In genomic region chr15:48084759-48085420, GRCh38 we compare ENCODE assay signal across 9 cellular contexts. TPM values are rescaled to one million over a fixed set of nuclear protein-coding genes. Genes with fewer than 3 reads are reported as not detected.
A peak's percentile ranks its signal among the peaks of the same experiment; 100 is the strongest.
DNase-seq lines count a peak whose midpoint lies in the region; ATAC-seq and TF ChIP-seq lines count a peak whose summit lies in the region.
"Had no signal": no experiment of that assay in that cellular context is flagged by ENCODE, and none has a peak within 500 bp of the region (broad histone marks: within the 10 kb centered on the region; RNA-seq: fewer than 3 reads in every experiment).

No MANE protein-coding gene starts in this region.

- in situ Hi-C loops in T47D (cut with HindIII; ENCODE audit: low pct_unique_long_range_greater_than_20kb, low sequenced_read_pairs), result no loop called here

- no peaks in the 10 kb centered on the region for H3K36me3 Mint-ChIP-seq in activated CD4-positive, alpha-beta T cell treated with anti-CD3 and anti-CD28 coated beads for 36 hours (ENCODE audit: low read depth)
- H3K36me3 Mint-ChIP-seq in osteocyte (ENCODE audit: unreplicated experiment), result no peaks in the 10 kb centered on the region

- TF ChIP-seq CTCF in osteocyte (IDR thresholded peaks at IDR 0.05), result peak; percentile 56
- peak in 2 of 7 experiments; percentile 8 to 10 for TF ChIP-seq CTCF in stomach (IDR thresholded peaks at IDR 0.05)

- H3K27me3 ChIP-seq in stomach, result no peaks in the 10 kb centered on the region

- H3K4me1 ChIP-seq in stomach, result peaks cover 0 to 10% (median 2%) of the 10 kb centered on the region in 4 donors

- CTCF ChIA-PET in activated CD4-positive, alpha-beta T cell treated with anti-CD3 and anti-CD28 coated beads for 36 hours (lab: Charles Lee), result interaction anchor here (0.6 to 0.9 kb wide), 3 partner anchors 12 to 711 kb away, joined by 3 read pairs; no protein-coding TSS in a partner anchor

- peak; percentile 5 for DNase-seq in activated CD4-positive, alpha-beta T cell treated with anti-CD3 and anti-CD28 coated beads for 36 hours
- no peak for DNase-seq in activated CD4-positive, alpha-beta T cell treated with anti-CD3 and anti-CD28 coated beads, Interleukin-2, amount 50 U/mL, for 48 hours
- DNase-seq in NCI-H146 (lab: John Stamatoyannopoulos, UW), result peak; percentile 36
- peak; percentile 34 to 59 for DNase-seq in T47D (ENCODE audit: low read depth in 1 of 2, low spot score in 1 of 2)
- no peak for DNase-seq in osteocyte (ENCODE audit: extremely low spot score, unreplicated experiment)
- no peak for DNase-seq in stomach
- DNase-seq in activated CD4-positive, CD25-positive, alpha-beta regulatory T cell treated with anti-CD3 and anti-CD28 coated beads, Interleukin-2, amount 50 U/mL, for 72 hours, result no peak

- H3K9me3 ChIP-seq in stomach, result no peaks in the 10 kb centered on the region

- no peak overlapping the region for H3K4me3 ChIP-seq in stomach

- no peak for TF ChIP-seq POLR2A in stomach (IDR thresholded peaks at IDR 0.05)

- POLR2A ChIA-PET in activated CD4-positive, alpha-beta T cell treated with anti-CD3 and anti-CD28 coated beads for 36 hours (lab: Charles Lee), result no interaction called here

- H3K4me1 Mint-ChIP-seq in activated CD4-positive, alpha-beta T cell treated with anti-CD3 and anti-CD28 coated beads for 36 hours, result no peaks in the 10 kb centered on the region
- H3K4me1 Mint-ChIP-seq in osteocyte (ENCODE audit: unreplicated experiment), result no peaks in the 10 kb centered on the region

- no peak for ATAC-seq in activated CD4-positive, alpha-beta T cell treated with anti-CD3 and anti-CD28 coated beads for 36 hours
- no peak for ATAC-seq in HG03108 (IDR thresholded peaks at IDR 0.05; ENCODE audit: unreplicated experiment)

- 4 to 37% (median 10%) methylated on average over 1 of the region's 1 CpG for WGBS in stomach, 5 donors

- no peaks in the 10 kb centered on the region for H3K36me3 ChIP-seq in stomach

- no peak overlapping the region for H3K27ac Mint-ChIP-seq in activated CD4-positive, alpha-beta T cell treated with anti-CD3 and anti-CD28 coated beads for 36 hours
- no peak overlapping the region for H3K27ac Mint-ChIP-seq in osteocyte (ENCODE audit: unreplicated experiment)

- H3K27ac ChIP-seq in stomach, result no peak overlapping the region

- TF ChIP-seq EP300 in stomach (IDR thresholded peaks at IDR 0.05), result no peak

- H3K9me3 Mint-ChIP-seq in activated CD4-positive, alpha-beta T cell treated with anti-CD3 and anti-CD28 coated beads for 36 hours (ENCODE audit: low read depth), result no peaks in the 10 kb centered on the region
- no peaks in the 10 kb centered on the region for H3K9me3 Mint-ChIP-seq in osteocyte (ENCODE audit: unreplicated experiment)

- H3K27me3 Mint-ChIP-seq in activated CD4-positive, alpha-beta T cell treated with anti-CD3 and anti-CD28 coated beads for 36 hours, result peaks cover 4% of the 10 kb centered on the region
- peaks cover 26% of the 10 kb centered on the region for H3K27me3 Mint-ChIP-seq in osteocyte (ENCODE audit: unreplicated experiment)

- intact Hi-C loops in activated CD4-positive, alpha-beta T cell treated with anti-CD3 and anti-CD28 coated beads for 36 hours (cut with DNase I, micrococcal nuclease), result no loop called here
- intact Hi-C loops in stomach (cut with DNase I; ENCODE audit: low total_unique reads), result no loop called here

- H3K4me3 Mint-ChIP-seq in activated CD4-positive, alpha-beta T cell treated with anti-CD3 and anti-CD28 coated beads for 36 hours, result no peak overlapping the region
- H3K4me3 Mint-ChIP-seq in osteocyte (ENCODE audit: unreplicated experiment), result no peak overlapping the region

RNA-seq across cellular contexts. Expression of gene SLC24A5, which starts 35.9 kb away (rescaled TPM):
- not detected for total RNA-seq in activated CD4-positive, alpha-beta T cell treated with anti-CD3 and anti-CD28 coated beads for 36 hours
- total RNA-seq in osteocyte, result not detected in 2 replicates
- not detected for total RNA-seq in stomach
- polyA plus RNA-seq in stomach, result under 1 TPM in 1 of 3 donors, not detected in 2; 0.13 TPM
- total RNA-seq: activated CD8-positive, alpha-beta memory T cell treated with anti-CD3 and anti-CD28 coated beads for 36 hours had no signal

Comparison
In these comparisons a context has a peak if more than half of its experiments do, and no peak if none do; other contexts are left out.
1. DNase-seq: peak in activated CD4-positive, alpha-beta T cell treated with anti-CD3 and anti-CD28 coated beads for 36 hours (single experiment), NCI-H146 (single experiment) and T47D (2 of 2); none in activated CD4-positive, alpha-beta T cell treated with anti-CD3 and anti-CD28 coated beads, Interleukin-2, amount 50 U/mL, for 48 hours (0 of 2), osteocyte (single experiment), stomach (single experiment) and activated CD4-positive, CD25-positive, alpha-beta regulatory T cell treated with anti-CD3 and anti-CD28 coated beads, Interleukin-2, amount 50 U/mL, for 72 hours (single experiment).